ENCODE assay signal across 8 cellular contexts in genomic region chr11:65593518-65594414, GRCh38. TPM values are rescaled to one million over a fixed set of nuclear protein-coding genes. Genes with fewer than 3 reads are reported as not detected.
A peak's percentile ranks its signal among the peaks of the same experiment; 100 is the strongest.
DNase-seq lines count a peak whose midpoint lies in the region; ATAC-seq and TF ChIP-seq lines count a peak whose summit lies in the region.

No MANE protein-coding gene starts in this region.

- no peak overlapping the region for H3K27ac ChIP-seq in ovary

- H3K9me3 Mint-ChIP-seq in activated CD4-positive, alpha-beta memory T cell treated with anti-CD3 and anti-CD28 coated beads, Interleukin-2, amount 10 ng/mL, durations not matched to agents 7 days and 5 days = no peaks in the 10 kb centered on the region

- H3K4me1 Mint-ChIP-seq in activated CD4-positive, alpha-beta memory T cell treated with anti-CD3 and anti-CD28 coated beads, Interleukin-2, amount 10 ng/mL, durations not matched to agents 7 days and 5 days = peaks cover 33% of the 10 kb centered on the region

- ATAC-seq in GM18873 (IDR thresholded peaks at IDR 0.05; ENCODE audit: low FRiP score, unreplicated experiment) = no peak
- no peak for ATAC-seq in HG03439 (IDR thresholded peaks at IDR 0.05; ENCODE audit: unreplicated experiment)
- ATAC-seq in GM18868 (IDR thresholded peaks at IDR 0.05; ENCODE audit: unreplicated experiment) = no peak

- H3K27me3 ChIP-seq in ovary = no peaks in the 10 kb centered on the region

- DNase-seq in C1 segment of cervical spinal cord (lab: John Stamatoyannopoulos, UW) (peak in 12 of 14 donors; percentile 13 to 87 (median 65)), HEK293T (ENCODE audit: extremely low spot score) (peak; percentile 57), fibroblast of pulmonary artery (ENCODE audit: low read depth) (peak; percentile 41), ovary (peak in 1 of 5 donors; percentile 46)
- no peak for DNase-seq in activated CD4-positive, alpha-beta memory T cell treated with anti-CD3 and anti-CD28 coated beads, Interleukin-2, amount 10 ng/mL, durations not matched to agents 7 days and 5 days

- H3K36me3 Mint-ChIP-seq in activated CD4-positive, alpha-beta memory T cell treated with anti-CD3 and anti-CD28 coated beads, Interleukin-2, amount 10 ng/mL, durations not matched to agents 7 days and 5 days (ENCODE audit: low read depth) = peaks cover 27% of the 10 kb centered on the region

- no peaks in the 10 kb centered on the region for H3K9me3 ChIP-seq in ovary

- intact Hi-C loops in ovary (cut with DNase I) = no loop called here

- no peaks in the 10 kb centered on the region for H3K4me1 ChIP-seq in ovary (ENCODE audit: insufficient read depth)

- no peaks in the 10 kb centered on the region for H3K27me3 Mint-ChIP-seq in activated CD4-positive, alpha-beta memory T cell treated with anti-CD3 and anti-CD28 coated beads, Interleukin-2, amount 10 ng/mL, durations not matched to agents 7 days and 5 days

- peak overlapping the region; percentile 29 for H3K27ac Mint-ChIP-seq in activated CD4-positive, alpha-beta memory T cell treated with anti-CD3 and anti-CD28 coated beads, Interleukin-2, amount 10 ng/mL, durations not matched to agents 7 days and 5 days

- POLR2A ChIA-PET in HEK293T (lab: Yijun Ruan, JAX) = interaction anchor here (0.8 to 3.5 kb wide), 6 partner anchors 18 to 69 kb away, joined by 3 to 16 read pairs (median 5); partner anchors contain the start of genes EHBP1L1, PCNX3, SCYL1 and SIPA1
- POLR2A ChIA-PET in activated CD4-positive, alpha-beta memory T cell treated with anti-CD3 and anti-CD28 coated beads, Interleukin-2, amount 10 ng/mL, durations not matched to agents 7 days and 5 days (lab: Charles Lee) = interaction anchor here (0.7 to 5.4 kb wide), 11 partner anchors 10 to 53 kb away, joined by 3 to 42 read pairs (median 5); partner anchors contain the start of genes EHBP1L1, FAM89B, MAP3K11 and PCNX3

- TF ChIP-seq POLR2A in ovary (IDR thresholded peaks at IDR 0.05) = no peak

- H3K4me3 ChIP-seq in fibroblast of pulmonary artery (replicated peaks; ENCODE audit: low read depth, low read length) (no peak overlapping the region), ovary (no peak overlapping the region)

- 76 to 84% (median 82%) methylated on average over 19 to 26 of the region's 26 CpGs for WGBS in ovary, 3 donors

- no peaks in the 10 kb centered on the region for H3K36me3 ChIP-seq in ovary

- no peak for TF ChIP-seq EP300 in ovary (IDR thresholded peaks at IDR 0.05)

- H3K4me3 Mint-ChIP-seq in activated CD4-positive, alpha-beta memory T cell treated with anti-CD3 and anti-CD28 coated beads, Interleukin-2, amount 10 ng/mL, durations not matched to agents 7 days and 5 days = no peak overlapping the region

- CTCF ChIA-PET in HEK293T (lab: Yijun Ruan, JAX) = interaction anchor here (0.6 to 4.3 kb wide), 20 partner anchors 8 to 607 kb away, joined by 3 to 40 read pairs (median 4); partner anchors contain the start of genes MAP3K11, PCNX3, SIPA1 and ZNRD2
- CTCF ChIA-PET in activated CD4-positive, alpha-beta memory T cell treated with anti-CD3 and anti-CD28 coated beads, Interleukin-2, amount 10 ng/mL, durations not matched to agents 7 days and 5 days (lab: Charles Lee) = interaction anchor here (0.6 to 3.0 kb wide), 23 partner anchors 9 to 623 kb away, joined by 3 to 37 read pairs (median 5); partner anchors contain the start of genes DPF2, EHBP1L1, FAM89B and MAP3K11

- TF ChIP-seq CTCF in fibroblast of pulmonary artery (IDR thresholded peaks at IDR 0.05; ENCODE audit: low read length, missing control alignments) = peak; percentile 73
- peak in 2 of 3 donors; percentile 12 to 39 for TF ChIP-seq CTCF in ovary (IDR thresholded peaks at IDR 0.05)

TF ChIP-seq in HEK293T, 16 proteins besides CTCF, POLR2A, EP300 and RAD21:
- TF ChIP-seq HDGF (IDR thresholded peaks at IDR 0.05; ENCODE audit: borderline replicate concordance) (no peak), PKNOX1 (IDR thresholded peaks at IDR 0.05) (no peak), TARDBP (IDR thresholded peaks at IDR 0.05) (no peak), SUZ12 (IDR thresholded peaks at IDR 0.05) (no peak), ELF4 (IDR thresholded peaks at IDR 0.05) (no peak), BHLHE40 (IDR thresholded peaks at IDR 0.05; ENCODE audit: borderline replicate concordance) (no peak), ZNF384 (IDR thresholded peaks at IDR 0.05) (no peak), SP1 (IDR thresholded peaks at IDR 0.05) (no peak), ARNT (IDR thresholded peaks at IDR 0.05) (no peak), L3MBTL2 (conservative IDR thresholded peaks at IDR 0.05) (no peak), FOXM1 (IDR thresholded peaks at IDR 0.05; ENCODE audit: borderline replicate concordance) (no peak), FOXA1 (IDR thresholded peaks at IDR 0.05) (no peak), NFRKB (IDR thresholded peaks at IDR 0.05) (no peak), LEF1 (IDR thresholded peaks at IDR 0.05; ENCODE audit: borderline replicate concordance) (no peak), CTBP1 (IDR thresholded peaks at IDR 0.05; ENCODE audit: borderline replicate concordance) (no peak), FOXK2 (IDR thresholded peaks at IDR 0.05) (no peak)

RNA-seq across cellular contexts. Expression of gene KCNK7, which starts 1.8 kb away (rescaled TPM):
- 1 to 10 TPM in 1 of 2 experiments, under 1 TPM in 1; 0.80 to 1.0 TPM for total RNA-seq in activated CD4-positive, alpha-beta memory T cell treated with anti-CD3 and anti-CD28 coated beads, Interleukin-2, amount 10 ng/mL, durations not matched to agents 7 days and 5 days
- 1 to 10 TPM in 3 of 7 donors, under 1 TPM in 4; 0.65 to 4.0 (median 0.95) TPM for total RNA-seq in ovary
- polyA plus RNA-seq in ovary = 1 to 10 TPM in 1 of 2 donors, not detected in 1; 1.5 TPM

RNA-seq across cellular contexts. Expression of gene EHBP1L1, which starts 17.9 kb away (rescaled TPM):
- 100 to 1,000 TPM; 118 to 119 TPM for total RNA-seq in activated CD4-positive, alpha-beta memory T cell treated with anti-CD3 and anti-CD28 coated beads, Interleukin-2, amount 10 ng/mL, durations not matched to agents 7 days and 5 days
- 10 to 100 TPM; 21.7 to 63.0 (median 40.3) TPM for total RNA-seq in ovary
- 10 to 100 TPM; 24.5 to 42.4 TPM for polyA plus RNA-seq in ovary

RNA-seq across cellular contexts. Expression of gene MAP3K11, which starts 20.3 kb away (rescaled TPM):
- total RNA-seq in activated CD4-positive, alpha-beta memory T cell treated with anti-CD3 and anti-CD28 coated beads, Interleukin-2, amount 10 ng/mL, durations not matched to agents 7 days and 5 days = 10 to 100 TPM; 67.2 to 71.8 TPM
- 10 to 100 TPM; 23.2 to 51.9 (median 46.0) TPM for total RNA-seq in ovary
- polyA plus RNA-seq in ovary = 10 to 100 TPM in 1 of 2 donors, 1 to 10 TPM in 1; 6.7 to 27.9 TPM

RNA-seq across cellular contexts. Expression of gene FAM89B, which starts 21.4 kb away (rescaled TPM):
- total RNA-seq in activated CD4-positive, alpha-beta memory T cell treated with anti-CD3 and anti-CD28 coated beads, Interleukin-2, amount 10 ng/mL, durations not matched to agents 7 days and 5 days = 10 to 100 TPM; 45.6 to 48.0 TPM
- 10 to 100 TPM; 41.0 to 74.0 (median 53.3) TPM for total RNA-seq in ovary
- polyA plus RNA-seq in ovary = 10 to 100 TPM in 1 of 2 donors, 1 to 10 TPM in 1; 1.9 to 47.8 TPM

RNA-seq across cellular contexts. Expression of gene PCNX3, which starts 21.8 kb away (rescaled TPM):
- total RNA-seq in activated CD4-positive, alpha-beta memory T cell treated with anti-CD3 and anti-CD28 coated beads, Interleukin-2, amount 10 ng/mL, durations not matched to agents 7 days and 5 days = 10 to 100 TPM; 39.8 to 40.3 TPM
- total RNA-seq in ovary = 10 to 100 TPM; 10.6 to 42.1 (median 28.2) TPM
- 10 to 100 TPM in 1 of 2 donors, 1 to 10 TPM in 1; 3.3 to 14.8 TPM for polyA plus RNA-seq in ovary
